19 cellular contexts compared by ENCODE assay signal in the genomic region with DNA sequence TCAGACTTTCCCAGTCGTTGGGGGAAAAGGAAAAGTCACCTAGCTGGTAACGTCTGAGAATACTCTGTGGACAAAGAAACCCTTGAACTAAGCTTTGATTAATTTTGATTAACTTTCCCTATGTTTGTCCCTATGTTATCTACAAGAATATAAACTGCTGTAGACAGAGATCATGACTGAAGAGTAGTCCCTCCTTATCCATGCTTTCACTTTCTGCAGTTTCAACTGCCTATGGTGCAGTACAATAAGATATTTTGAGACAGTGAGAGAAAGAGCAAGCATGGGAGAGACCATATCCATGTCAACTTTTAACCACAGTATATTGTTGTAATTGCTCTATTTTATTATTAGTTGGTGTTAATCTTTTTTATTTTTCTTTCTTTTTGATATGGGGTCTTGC. TPM values are rescaled to one million over a fixed set of nuclear protein-coding genes. Genes with fewer than 3 reads are reported as not detected.
A peak's percentile ranks its signal among the peaks of the same experiment; 100 is the strongest.
DNase-seq lines count a peak whose midpoint lies in the region; ATAC-seq, FAIRE-seq and TF ChIP-seq lines count a peak whose summit lies in the region.
"Had no signal": no experiment of that assay in that cellular context is flagged by ENCODE, and none has a peak within 500 bp of the region (broad histone marks: within the 10 kb centered on the region; RNA-seq: fewer than 3 reads in every experiment).

No MANE protein-coding gene starts in this region.

- H3K9me3 ChIP-seq in mammary epithelial cell (replicated peaks; ENCODE audit: insufficient read depth, low read length) = no peaks in the 10 kb centered on the region
- H3K9me3 ChIP-seq in osteoblast (ENCODE audit: low read depth, low read length) = no peaks in the 10 kb centered on the region
- H3K9me3 ChIP-seq: Caco-2 had no signal

- CTCF ChIA-PET in MCF 10A (lab: Yijun Ruan, JAX) = interaction anchor here (0.7 to 1.4 kb wide), 3 partner anchors 24 to 1371 kb away, joined by 3 to 5 read pairs (median 4); no protein-coding TSS in a partner anchor
- CTCF ChIA-PET in mammary epithelial cell (lab: Charles Lee; ENCODE audit: low non-redundant PET) = no interaction called here

- H3K4me1 ChIP-seq in mammary epithelial cell (ENCODE audit: insufficient read depth, low read length) = no peaks in the 10 kb centered on the region
- no peaks in the 10 kb centered on the region for H3K4me1 ChIP-seq in osteoblast (ENCODE audit: insufficient read depth, low read length)
- H3K4me1 ChIP-seq: Caco-2 had no signal

- no peak overlapping the region for H3K9ac ChIP-seq in mammary epithelial cell (ENCODE audit: insufficient read depth, low read length)

- no peaks in the 10 kb centered on the region for H3K27me3 Mint-ChIP-seq in MCF 10A (ENCODE audit: insufficient read depth, unreplicated experiment)
- H3K27me3 Mint-ChIP-seq in activated T-helper 2 cell treated with anti-CD3 and anti-CD28 coated beads, Interferon-gamma antibody, Interleukin-2, Interleukin-4, amounts not matched to agents 10 μg/mL and 5 μg/mL and 100 μg/mL, durations not matched to agents 14 hours and 24 hours and 36 hours (ENCODE audit: low read depth) = no peaks in the 10 kb centered on the region
- H3K27me3 Mint-ChIP-seq: CD4-positive, alpha-beta T cell; IgD-negative memory B cell had no signal

- H3K27ac ChIP-seq in mammary epithelial cell (ENCODE audit: insufficient read depth, low read depth, low read length) = no peak overlapping the region
- no peak overlapping the region for H3K27ac ChIP-seq in osteoblast (ENCODE audit: low read depth, low read length)
- H3K27ac ChIP-seq: C4-2B had no signal

- intact Hi-C loops in MCF 10A (cut with micrococcal nuclease) (no loop called here), mammary epithelial cell (cut with micrococcal nuclease) (no loop called here)
- intact Hi-C loops in activated T-helper 2 cell treated with anti-CD3 and anti-CD28 coated beads, Interferon-gamma antibody, Interleukin-2, Interleukin-4, amounts not matched to agents 10 μg/mL and 5 μg/mL and 100 μg/mL, durations not matched to agents 14 hours and 24 hours and 36 hours (cut with micrococcal nuclease) = no loop called here

- peak overlapping the region; percentile 51 for H3K27ac Mint-ChIP-seq in MCF 10A (ENCODE audit: low read depth, unreplicated experiment)
- H3K27ac Mint-ChIP-seq in activated T-helper 2 cell treated with anti-CD3 and anti-CD28 coated beads, Interferon-gamma antibody, Interleukin-2, Interleukin-4, amounts not matched to agents 10 μg/mL and 5 μg/mL and 100 μg/mL, durations not matched to agents 14 hours and 24 hours and 36 hours = peak overlapping the region; percentile 33
- H3K27ac Mint-ChIP-seq: CD4-positive, alpha-beta T cell; GM23338 had no signal

- WGBS in mammary epithelial cell (ENCODE audit: low coverage, missing lambda C conversion rate) = 96% methylated on average over 2 of the region's 2 CpGs

- in situ Hi-C loops in mammary epithelial cell (cut with MboI; ENCODE audit: low sequenced_read_pairs in 2 of 2) = no loop called here

- H2AFZ ChIP-seq in mammary epithelial cell (ENCODE audit: low read depth, low read length) = no peak overlapping the region
- no peak overlapping the region for H2AFZ ChIP-seq in osteoblast (ENCODE audit: low read length)
- H2AFZ ChIP-seq: GM23338 had no signal

- no TSS peak for BruUV-seq in MCF 10A (replicated peaks; lab: Mats Ljungman, UMichigan)
- BruUV-seq in mammary epithelial cell (replicated peaks; lab: Mats Ljungman, UMichigan) = no TSS peak

- no peak for ATAC-seq in HG03159 (IDR thresholded peaks at IDR 0.05; ENCODE audit: unreplicated experiment)
- ATAC-seq: GM23338, HepG2 had no signal

- no peak for TF ChIP-seq CTCF in MCF 10A (IDR thresholded peaks at IDR 0.05; ENCODE audit: unreplicated experiment)
- TF ChIP-seq CTCF in mammary epithelial cell (conservative IDR thresholded peaks at IDR 0.05 in 1 of 2, IDR thresholded peaks at IDR 0.05 in 1 of 2; ENCODE audit: extremely low read depth in 1 of 2, insufficient read depth in 1 of 2, low read depth in 1 of 2, low read length in 2 of 2) = no peak
- TF ChIP-seq CTCF in osteoblast (IDR thresholded peaks at IDR 0.05; ENCODE audit: extremely low read depth, low read depth, low read length) = no peak

- dilution Hi-C loops in mammary epithelial cell (cut with HindIII; ENCODE audit: low sequenced_read_pairs) = no loop called here

- H3K4me3 Mint-ChIP-seq in MCF 10A (ENCODE audit: unreplicated experiment) = no peak overlapping the region
- no peak overlapping the region for H3K4me3 Mint-ChIP-seq in activated T-helper 2 cell treated with anti-CD3 and anti-CD28 coated beads, Interferon-gamma antibody, Interleukin-2, Interleukin-4, amounts not matched to agents 10 μg/mL and 5 μg/mL and 100 μg/mL, durations not matched to agents 14 hours and 24 hours and 36 hours (ENCODE audit: low read depth)
- H3K4me3 Mint-ChIP-seq: CD4-positive, alpha-beta T cell; GM23338; IgD-negative memory B cell had no signal

- DNase-seq in MCF 10A (ENCODE audit: unreplicated experiment) (no peak), mammary epithelial cell (no peak), osteoblast (ENCODE audit: insufficient read length, low spot score, missing footprints) (peak; percentile 9), RCC 7860 (ENCODE audit: low spot score) (no peak), iPS-NIHi11 (ENCODE audit: low spot score) (no peak)
- DNase-seq in activated T-helper 2 cell treated with anti-CD3 and anti-CD28 coated beads, Interferon-gamma antibody, Interleukin-2, Interleukin-4, amounts not matched to agents 10 μg/mL and 5 μg/mL and 100 μg/mL, durations not matched to agents 14 hours and 24 hours and 36 hours (ENCODE audit: low spot score) = no peak
- DNase-seq: AML-193; Caco-2; CD4-positive, alpha-beta T cell; DMS79 treated with DMSO at 0.1 percent for 48 hours; GF-D8; HCEC 1CT had no signal

- POLR2A ChIA-PET in MCF 10A (lab: Yijun Ruan, JAX) = interaction anchor here (0.7 kb wide), 1 partner anchor 937 kb away, joined by 3 read pairs; no protein-coding TSS in a partner anchor

- H3K27me3 ChIP-seq in mammary epithelial cell (ENCODE audit: insufficient read depth, low read length) (no peaks in the 10 kb centered on the region), osteoblast (ENCODE audit: insufficient read depth, low read length) (no peaks in the 10 kb centered on the region)

- H3K79me2 ChIP-seq in mammary epithelial cell (ENCODE audit: insufficient read depth, low read length) (peaks cover 14% of the 10 kb centered on the region), osteoblast (ENCODE audit: insufficient read depth, low read length) (peaks cover 2% of the 10 kb centered on the region)

- H3K36me3 ChIP-seq in mammary epithelial cell (ENCODE audit: insufficient read depth, low read length) (peaks cover 26% of the 10 kb centered on the region), osteoblast (ENCODE audit: insufficient read depth, low read length) (peaks cover 46% of the 10 kb centered on the region)

- H3K4me1 Mint-ChIP-seq in MCF 10A (ENCODE audit: insufficient read depth, unreplicated experiment) = no peaks in the 10 kb centered on the region
- no peaks in the 10 kb centered on the region for H3K4me1 Mint-ChIP-seq in activated T-helper 2 cell treated with anti-CD3 and anti-CD28 coated beads, Interferon-gamma antibody, Interleukin-2, Interleukin-4, amounts not matched to agents 10 μg/mL and 5 μg/mL and 100 μg/mL, durations not matched to agents 14 hours and 24 hours and 36 hours (ENCODE audit: low read depth)
- H3K4me1 Mint-ChIP-seq: GM23338 had no signal

- H4K20me1 ChIP-seq in mammary epithelial cell (ENCODE audit: insufficient read depth, low read length) = no peaks in the 10 kb centered on the region
- peaks cover 2% of the 10 kb centered on the region for H4K20me1 ChIP-seq in osteoblast (ENCODE audit: insufficient read depth, low read length)

- no peak for FAIRE-seq in RCC 7860 (lab: Jason Lieb, UNC)
- FAIRE-seq: A204.1, H54, HepG2 had no signal

- H3K9me3 Mint-ChIP-seq in MCF 10A (ENCODE audit: unreplicated experiment) = no peaks in the 10 kb centered on the region
- no peaks in the 10 kb centered on the region for H3K9me3 Mint-ChIP-seq in activated T-helper 2 cell treated with anti-CD3 and anti-CD28 coated beads, Interferon-gamma antibody, Interleukin-2, Interleukin-4, amounts not matched to agents 10 μg/mL and 5 μg/mL and 100 μg/mL, durations not matched to agents 14 hours and 24 hours and 36 hours
- H3K9me3 Mint-ChIP-seq: CD4-positive, alpha-beta T cell; GM23338; IgD-negative memory B cell had no signal

- no peak overlapping the region for H3K4me2 ChIP-seq in mammary epithelial cell (ENCODE audit: insufficient read depth, low read depth, low read length)
- H3K4me2 ChIP-seq in osteoblast (ENCODE audit: insufficient read depth, low read length) = no peak overlapping the region
- H3K4me2 ChIP-seq: GM23338 had no signal

- H3K4me3 ChIP-seq in mammary epithelial cell (replicated peaks in 1 of 3; ENCODE audit: insufficient read depth in 1 of 3, low read depth in 2 of 3, low read length in 3 of 3) (no peak overlapping the region), osteoblast (ENCODE audit: insufficient read depth, low read length) (no peak overlapping the region)
- H3K4me3 ChIP-seq: GM23338 had no signal

- peaks cover 78% of the 10 kb centered on the region for H3K36me3 Mint-ChIP-seq in MCF 10A (ENCODE audit: insufficient read depth, unreplicated experiment)
- H3K36me3 Mint-ChIP-seq in activated T-helper 2 cell treated with anti-CD3 and anti-CD28 coated beads, Interferon-gamma antibody, Interleukin-2, Interleukin-4, amounts not matched to agents 10 μg/mL and 5 μg/mL and 100 μg/mL, durations not matched to agents 14 hours and 24 hours and 36 hours (ENCODE audit: low read depth) = peaks cover 59% of the 10 kb centered on the region

RNA-seq across cellular contexts. Expression of a gene that starts 31.8 kb away (rescaled TPM):
- 86.6 and 97.4 TPM in 2 replicates for total RNA-seq in MCF 10A (2022)
- 10 to 100 TPM; 23.2 to 64.9 TPM for total RNA-seq in mammary epithelial cell
- 43.9 TPM for polyA plus RNA-seq in mammary epithelial cell
- polyA minus RNA-seq in mammary epithelial cell = 8.3 TPM
- 95.1 and 96.3 TPM in 2 replicates for total RNA-seq in activated T-helper 2 cell treated with anti-CD3 and anti-CD28 coated beads, Interferon-gamma antibody, Interleukin-2, Interleukin-4, amounts not matched to agents 10 μg/mL and 5 μg/mL and 100 μg/mL, durations not matched to agents 14 hours and 24 hours and 36 hours
- 32.9 and 47.7 TPM in 2 replicates for total RNA-seq in osteoblast

RNA-seq across cellular contexts. Expression of a gene that starts 44.5 kb away (rescaled TPM):
- total RNA-seq in MCF 10A (2022) = 12.6 and 17.3 TPM in 2 replicates
- 10 to 100 TPM; 18.7 to 19.7 TPM for total RNA-seq in mammary epithelial cell
- 5.3 TPM for polyA plus RNA-seq in mammary epithelial cell
- 100 TPM for polyA minus RNA-seq in mammary epithelial cell
- total RNA-seq in activated T-helper 2 cell treated with anti-CD3 and anti-CD28 coated beads, Interferon-gamma antibody, Interleukin-2, Interleukin-4, amounts not matched to agents 10 μg/mL and 5 μg/mL and 100 μg/mL, durations not matched to agents 14 hours and 24 hours and 36 hours = 25.4 and 27.1 TPM in 2 replicates
- total RNA-seq in osteoblast = 23.2 and 29.2 TPM in 2 replicates
